In the genomic region with DNA sequence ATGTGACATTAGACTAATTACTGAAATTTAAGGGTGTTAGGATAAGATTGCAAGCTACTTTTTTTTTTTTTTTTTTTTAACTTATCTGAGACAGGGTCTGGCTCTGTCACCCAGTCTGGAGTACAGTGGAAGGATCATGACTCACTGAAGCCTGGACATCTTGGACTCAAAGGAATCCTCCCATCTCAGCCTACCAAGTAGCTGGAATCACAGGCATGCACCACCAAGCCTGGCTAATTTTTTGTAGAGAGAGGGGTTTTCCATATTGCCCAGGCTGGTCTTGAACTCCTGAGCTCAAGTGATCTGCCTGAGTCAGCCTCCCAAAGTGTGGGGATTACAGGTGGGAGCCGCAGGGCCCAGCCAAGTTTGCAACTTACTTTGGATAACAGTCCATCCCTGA, we compare ENCODE assay signal across 6 cellular contexts.
"Had no signal": no experiment of that assay in that cellular context is flagged by ENCODE, and none has a peak within 500 bp of the region (broad histone marks: within the 10 kb centered on the region; RNA-seq: fewer than 3 reads in every experiment).

No MANE protein-coding gene starts in this region.

- H3K9me3 Mint-ChIP-seq: GM23338, H9 had no signal

- H3K27ac Mint-ChIP-seq: GM23338, H9 had no signal

- ATAC-seq: GM23338, K562 had no signal

- DNase-seq: H9, HCEC 1CT, IMR-90, KG1 had no signal

- H3K4me1 Mint-ChIP-seq: GM23338 had no signal

- H3K4me3 Mint-ChIP-seq: GM23338, H9 had no signal
